Comparison of ENCODE assay signal across 23 cellular contexts in genomic region chr5:174272671-174273070, GRCh38.
DNase-seq lines count a peak whose midpoint lies in the region; ATAC-seq and TF ChIP-seq lines count a peak whose summit lies in the region.
"Had no signal": no experiment of that assay in that cellular context is flagged by ENCODE, and none has a peak within 500 bp of the region (broad histone marks: within the 10 kb centered on the region; RNA-seq: fewer than 3 reads in every experiment).

No MANE protein-coding gene starts in this region.

- no peak overlapping the region for H3K4me3 Mint-ChIP-seq in nephron progenitor cell
- H3K4me3 Mint-ChIP-seq: activated naive CD4-positive, alpha-beta T cell treated with anti-CD3 and anti-CD28 coated beads, Interleukin-2, amount 50 U/mL, for 24 hours; CD14-positive monocyte; neural progenitor cell; stimulated activated memory B cell treated with anti-CD40 and anti-IgM and Interleukin-4, amounts not matched to agents 10 μg/mL and 1 μg/mL and 100 μg/mL, for 72 hours had no signal

- peaks cover 9% of the 10 kb centered on the region for H3K9me3 Mint-ChIP-seq in nephron progenitor cell
- peaks cover 7 to 14% of the 10 kb centered on the region in 2 donors for H3K9me3 Mint-ChIP-seq in activated naive CD4-positive, alpha-beta T cell treated with anti-CD3 and anti-CD28 coated beads, Interleukin-2, amount 50 U/mL, for 72 hours
- H3K9me3 Mint-ChIP-seq: neural progenitor cell had no signal

- H3K36me3 ChIP-seq in KMS-11 (ENCODE audit: insufficient read depth), result no peaks in the 10 kb centered on the region
- H3K36me3 ChIP-seq: neural progenitor cell, prostate gland had no signal

- DNase-seq in activated CD8-positive, alpha-beta memory T cell treated with anti-CD3 and anti-CD28 coated beads, Interleukin-2, amount 50 U/mL, for 4 hours, result no peak
- DNase-seq in nephron progenitor cell, result no peak
- no peak for DNase-seq in activated naive CD4-positive, alpha-beta T cell treated with anti-CD3 and anti-CD28 coated beads, Interleukin-2, amount 50 U/mL, for 72 hours (ENCODE audit: low spot score in 2 of 2)
- DNase-seq: activated CD4-positive, alpha-beta T cell treated with anti-CD3 and anti-CD28 coated beads for 1 hour; cerebellar nuclear complex; erythroblast; hypothalamus; NCI-H1436; NCI-H69; Right ventricle myocardium superior; stimulated activated CD4-positive, alpha-beta T cell treated with anti-CD3 and anti-CD28 coated beads, Interleukin-1b, Interleukin-23, amount 100 ng/mL, for 48 hours; testis had no signal

- ATAC-seq in GM18511 (IDR thresholded peaks at IDR 0.05; ENCODE audit: unreplicated experiment) (peak; percentile 19), GM21390 (IDR thresholded peaks at IDR 0.05; ENCODE audit: unreplicated experiment) (peak; percentile 18), HG02943 (IDR thresholded peaks at IDR 0.05; ENCODE audit: low read depth, unreplicated experiment) (peak; percentile 24), HG03565 (IDR thresholded peaks at IDR 0.05; ENCODE audit: unreplicated experiment) (no peak)
- ATAC-seq in activated naive CD4-positive, alpha-beta T cell treated with anti-CD3 and anti-CD28 coated beads, Interleukin-2, amount 50 U/mL, for 72 hours, result no peak

- peak overlapping the region; percentile 50; the same call in 1 of the 2 replicates for H3K9ac ChIP-seq in KMS-11
- H3K9ac ChIP-seq: neural progenitor cell had no signal

- no peaks in the 10 kb centered on the region for H3K79me2 ChIP-seq in KMS-11 (ENCODE audit: insufficient read depth, low read depth)

- no peaks in the 10 kb centered on the region for H3K4me1 Mint-ChIP-seq in nephron progenitor cell
- H3K4me1 Mint-ChIP-seq: activated naive CD4-positive, alpha-beta T cell treated with anti-CD3 and anti-CD28 coated beads, Interleukin-2, amount 50 U/mL, for 24 hours; CD14-positive monocyte; neural progenitor cell; stimulated activated memory B cell treated with anti-CD40 and anti-IgM and Interleukin-4, amounts not matched to agents 10 μg/mL and 1 μg/mL and 100 μg/mL, for 72 hours had no signal

- peak overlapping the region; percentile 93 for H3K27ac ChIP-seq in KMS-11
- H3K27ac ChIP-seq: HL-60, neural progenitor cell, prostate gland, testis had no signal

- H2AFZ ChIP-seq in KMS-11 (ENCODE audit: low read depth), result peak overlapping the region; percentile 35; the same call in 1 of the 2 replicates
- H2AFZ ChIP-seq: neural progenitor cell had no signal

- H3K4me3 ChIP-seq in KMS-11 (IDR thresholded peaks at IDR 0.05; ENCODE audit: insufficient read depth, low read depth, low read length), result no peak overlapping the region
- H3K4me3 ChIP-seq: neural progenitor cell, prostate gland, testis had no signal

- no peaks in the 10 kb centered on the region for H3K36me3 Mint-ChIP-seq in nephron progenitor cell (ENCODE audit: low read depth)
- no peaks in the 10 kb centered on the region for H3K36me3 Mint-ChIP-seq in activated naive CD4-positive, alpha-beta T cell treated with anti-CD3 and anti-CD28 coated beads, Interleukin-2, amount 50 U/mL, for 72 hours
- H3K36me3 Mint-ChIP-seq: activated naive CD4-positive, alpha-beta T cell treated with anti-CD3 and anti-CD28 coated beads, Interleukin-2, amount 50 U/mL, for 24 hours; CD14-positive monocyte; neural progenitor cell; stimulated activated memory B cell treated with anti-CD40 and anti-IgM and Interleukin-4, amounts not matched to agents 10 μg/mL and 1 μg/mL and 100 μg/mL, for 72 hours had no signal

- no peaks in the 10 kb centered on the region for H4K20me1 ChIP-seq in KMS-11 (ENCODE audit: insufficient read depth)

- no peak for TF ChIP-seq CTCF in KMS-11 (conservative IDR thresholded peaks at IDR 0.05; ENCODE audit: low read depth, low read length)
- no peak for TF ChIP-seq CTCF in nephron progenitor cell (IDR thresholded peaks at IDR 0.05)

- H3K27me3 ChIP-seq in KMS-11 (ENCODE audit: insufficient read depth, low read depth), result no peaks in the 10 kb centered on the region
- H3K27me3 ChIP-seq: neural progenitor cell, testis had no signal

- no peak overlapping the region for H3K27ac Mint-ChIP-seq in nephron progenitor cell
- no peak overlapping the region for H3K27ac Mint-ChIP-seq in activated naive CD4-positive, alpha-beta T cell treated with anti-CD3 and anti-CD28 coated beads, Interleukin-2, amount 50 U/mL, for 72 hours
- H3K27ac Mint-ChIP-seq: activated naive CD4-positive, alpha-beta T cell treated with anti-CD3 and anti-CD28 coated beads, Interleukin-2, amount 50 U/mL, for 24 hours; CD14-positive monocyte; neural progenitor cell; stimulated activated memory B cell treated with anti-CD40 and anti-IgM and Interleukin-4, amounts not matched to agents 10 μg/mL and 1 μg/mL and 100 μg/mL, for 72 hours had no signal

- H3K27me3 Mint-ChIP-seq in nephron progenitor cell (ENCODE audit: low read depth, poor library complexity), result peaks cover 27% of the 10 kb centered on the region
- H3K27me3 Mint-ChIP-seq: activated naive CD4-positive, alpha-beta T cell treated with anti-CD3 and anti-CD28 coated beads, Interleukin-2, amount 50 U/mL, for 24 hours; stimulated activated memory B cell treated with anti-CD40 and anti-IgM and Interleukin-4, amounts not matched to agents 10 μg/mL and 1 μg/mL and 100 μg/mL, for 72 hours had no signal

- peaks cover 66% of the 10 kb centered on the region for H3K4me1 ChIP-seq in KMS-11 (ENCODE audit: low read depth, poor library complexity, severe bottlenecking)
- H3K4me1 ChIP-seq: neural progenitor cell, prostate gland, testis had no signal

- H3K4me2 ChIP-seq in KMS-11, result peak overlapping the region; percentile 96
- H3K4me2 ChIP-seq: neural progenitor cell had no signal

Comparison
In these comparisons a context has a peak if more than half of its experiments do, and no peak if none do; other contexts are left out.
1. ATAC-seq: peak in GM18511 (single experiment), GM21390 (single experiment) and HG02943 (single experiment); none in activated naive CD4-positive, alpha-beta T cell treated with anti-CD3 and anti-CD28 coated beads, Interleukin-2, amount 50 U/mL, for 72 hours (0 of 2) and HG03565 (single experiment).